ENCODE assay signal across 10 cellular contexts in genomic region chr14:103336191-103336590, GRCh38. TPM values are rescaled to one million over a fixed set of nuclear protein-coding genes. Genes with fewer than 3 reads are reported as not detected.
DNase-seq lines count a peak whose midpoint lies in the region; ATAC-seq and TF ChIP-seq lines count a peak whose summit lies in the region.
"Had no signal": no experiment of that assay in that cellular context is flagged by ENCODE, and none has a peak within 500 bp of the region (broad histone marks: within the 10 kb centered on the region; RNA-seq: fewer than 3 reads in every experiment).

No MANE protein-coding gene starts in this region.

- CTCF ChIA-PET in activated naive CD4-positive, alpha-beta T cell treated with anti-CD3 and anti-CD28 coated beads, Interleukin-2, amount 10 ng/mL, durations not matched to agents 7 days and 5 days (lab: Charles Lee): interaction anchor here (0.6 to 3.0 kb wide), 4 partner anchors 18 to 551 kb away, joined by 4 to 9 read pairs (median 6); no protein-coding TSS in a partner anchor

- intact Hi-C loops in lower lobe of right lung (cut with DNase I): no loop called here

- H3K4me3 Mint-ChIP-seq in activated naive CD4-positive, alpha-beta T cell treated with anti-CD3 and anti-CD28 coated beads, Interleukin-2, amount 10 ng/mL, durations not matched to agents 7 days and 5 days: peak overlapping the region; percentile 96
- H3K4me3 Mint-ChIP-seq in type B pancreatic cell: peak overlapping the region; percentile 96

- no peaks in the 10 kb centered on the region for H3K27me3 ChIP-seq in adipocyte (replicated peaks; ENCODE audit: control insufficient read depth, insufficient read depth, low read length)
- no peaks in the 10 kb centered on the region for H3K27me3 ChIP-seq in lower lobe of right lung (ENCODE audit: low read depth)

- TF ChIP-seq CTCF in lower lobe of right lung (IDR thresholded peaks at IDR 0.05): no peak
- TF ChIP-seq CTCF in type B pancreatic cell (conservative IDR thresholded peaks at IDR 0.05): no peak

- H3K4me1 Mint-ChIP-seq in activated naive CD4-positive, alpha-beta T cell treated with anti-CD3 and anti-CD28 coated beads, Interleukin-2, amount 10 ng/mL, durations not matched to agents 7 days and 5 days: peaks cover 46% of the 10 kb centered on the region
- H3K4me1 Mint-ChIP-seq in type B pancreatic cell (ENCODE audit: unreplicated experiment): peaks cover 29% of the 10 kb centered on the region

- no peaks in the 10 kb centered on the region for H3K9me3 Mint-ChIP-seq in activated naive CD4-positive, alpha-beta T cell treated with anti-CD3 and anti-CD28 coated beads, Interleukin-2, amount 10 ng/mL, durations not matched to agents 7 days and 5 days
- H3K9me3 Mint-ChIP-seq in type B pancreatic cell: no peaks in the 10 kb centered on the region

- no peak for DNase-seq in activated naive CD4-positive, alpha-beta T cell treated with anti-CD3 and anti-CD28 coated beads, Interleukin-2, amount 10 ng/mL, durations not matched to agents 7 days and 5 days
- no peak for DNase-seq in activated naive CD4-positive, alpha-beta T cell (lab: John Stamatoyannopoulos, UW)
- DNase-seq in adipocyte (ENCODE audit: low read depth) (no peak), lower lobe of right lung (no peak), type B pancreatic cell (ENCODE audit: extremely low spot score, unreplicated experiment) (no peak), NCI-H510A (lab: John Stamatoyannopoulos, UW) (no peak)
- DNase-seq: activated CD8-positive, alpha-beta memory T cell treated with anti-CD3 and anti-CD28 coated beads for 24 hours; NCI-H748 treated with DMSO at 0.1 percent for 48 hours had no signal

- peak overlapping the region; percentile 100 for H3K9ac ChIP-seq in adipocyte (ENCODE audit: low read length)

- peaks cover 5% of the 10 kb centered on the region for H3K27me3 Mint-ChIP-seq in activated naive CD4-positive, alpha-beta T cell treated with anti-CD3 and anti-CD28 coated beads, Interleukin-2, amount 10 ng/mL, durations not matched to agents 7 days and 5 days
- no peaks in the 10 kb centered on the region for H3K27me3 Mint-ChIP-seq in type B pancreatic cell

- H3K4me1 ChIP-seq in adipocyte (ENCODE audit: control insufficient read depth, insufficient read depth, low read length): peaks cover 45% of the 10 kb centered on the region
- H3K4me1 ChIP-seq in lower lobe of right lung: peaks cover 41% of the 10 kb centered on the region

- H3K36me3 ChIP-seq in adipocyte (ENCODE audit: control insufficient read depth, insufficient read depth, low read length, severe bottlenecking) (peaks cover 58% of the 10 kb centered on the region), lower lobe of right lung (peaks cover 61% of the 10 kb centered on the region)

- H3K27ac ChIP-seq in lower lobe of right lung: no peak overlapping the region

- H3K4me3 ChIP-seq in adipocyte (ENCODE audit: low read length): peak overlapping the region; percentile 98
- peak overlapping the region; percentile 93 for H3K4me3 ChIP-seq in lower lobe of right lung

- H3K9me3 ChIP-seq in adipocyte (ENCODE audit: control insufficient read depth, low read length): no peaks in the 10 kb centered on the region
- H3K9me3 ChIP-seq in lower lobe of right lung: no peaks in the 10 kb centered on the region

- no peak for ATAC-seq in lower lobe of right lung
- no peak for ATAC-seq in GM21529 (IDR thresholded peaks at IDR 0.05; ENCODE audit: unreplicated experiment)
- ATAC-seq in GM18502 (IDR thresholded peaks at IDR 0.05; ENCODE audit: poor library complexity, unreplicated experiment): no peak

- peaks cover 64% of the 10 kb centered on the region for H3K36me3 Mint-ChIP-seq in activated naive CD4-positive, alpha-beta T cell treated with anti-CD3 and anti-CD28 coated beads, Interleukin-2, amount 10 ng/mL, durations not matched to agents 7 days and 5 days
- peaks cover 58% of the 10 kb centered on the region for H3K36me3 Mint-ChIP-seq in type B pancreatic cell

- H3K27ac Mint-ChIP-seq in activated naive CD4-positive, alpha-beta T cell treated with anti-CD3 and anti-CD28 coated beads, Interleukin-2, amount 10 ng/mL, durations not matched to agents 7 days and 5 days: peak overlapping the region; percentile 84
- peak overlapping the region; percentile 95 for H3K27ac Mint-ChIP-seq in type B pancreatic cell

RNA-seq across cellular contexts. Expression of gene EIF5, which starts 2.2 kb away (rescaled TPM):
- 266 TPM for total RNA-seq in lower lobe of right lung
- total RNA-seq in type B pancreatic cell (ENCODE audit: low replicate concordance): 327 and 340 TPM in 2 replicates

RNA-seq across cellular contexts. Expression of gene MARK3, which starts 49.0 kb away (rescaled TPM):
- total RNA-seq in lower lobe of right lung: 99.4 TPM
- 79.1 and 91.4 TPM in 2 replicates for total RNA-seq in type B pancreatic cell (ENCODE audit: low replicate concordance)
